8 cellular contexts compared by ENCODE assay signal in genomic region chr3:108222813-108223307, GRCh38. TPM values are rescaled to one million over a fixed set of nuclear protein-coding genes. Genes with fewer than 3 reads are reported as not detected.
DNase-seq lines count a peak whose midpoint lies in the region; ATAC-seq, FAIRE-seq and TF ChIP-seq lines count a peak whose summit lies in the region.

No MANE protein-coding gene starts in this region.

- POLR2A ChIA-PET in activated CD8-positive, alpha-beta T cell treated with anti-CD3 and anti-CD28 coated beads, Interleukin-2, amount 10 ng/mL, durations not matched to agents 7 days and 5 days (lab: Charles Lee), result interaction anchor here (0.6 to 4.1 kb wide), 18 partner anchors 10 to 133 kb away, joined by 3 to 36 read pairs (median 4); partner anchors contain the start of gene HHLA2

- H3K27me3 Mint-ChIP-seq in activated CD8-positive, alpha-beta T cell treated with anti-CD3 and anti-CD28 coated beads, Interleukin-2, amount 10 ng/mL, durations not matched to agents 7 days and 5 days (ENCODE audit: low read depth), result no peaks in the 10 kb centered on the region

- H3K4me1 ChIP-seq in iPS DF 6.9 (ENCODE audit: control insufficient read depth, insufficient read depth, low read length), result no peaks in the 10 kb centered on the region
- H3K4me1 ChIP-seq in spleen, result peaks cover 17 to 71% (median 47%) of the 10 kb centered on the region in 6 donors

- H3K36me3 ChIP-seq in iPS DF 6.9 (ENCODE audit: control insufficient read depth, insufficient read depth, low read length), result no peaks in the 10 kb centered on the region
- peaks cover 0 to 6% (median 1%) of the 10 kb centered on the region in 6 donors for H3K36me3 ChIP-seq in spleen

- H3K4me3 ChIP-seq in iPS DF 6.9 (ENCODE audit: low read length) (peak overlapping the region; percentile 16; the same call in 1 of the 2 replicates), spleen (peak overlapping the region; percentile 73 to 93 (median 90))

- FAIRE-seq in D721Med (lab: Jason Lieb, UNC), result no peak

- CTCF ChIA-PET in activated CD8-positive, alpha-beta T cell treated with anti-CD3 and anti-CD28 coated beads, Interleukin-2, amount 10 ng/mL, durations not matched to agents 7 days and 5 days (lab: Charles Lee), result interaction anchor here (0.8 to 3.0 kb wide), 12 partner anchors 12 to 264 kb away, joined by 3 to 20 read pairs (median 6); no protein-coding TSS in a partner anchor

- H3K27ac Mint-ChIP-seq in activated CD8-positive, alpha-beta T cell treated with anti-CD3 and anti-CD28 coated beads, Interleukin-2, amount 10 ng/mL, durations not matched to agents 7 days and 5 days, result peak overlapping the region; percentile 98

- H3K27me3 ChIP-seq in iPS DF 6.9 (ENCODE audit: control insufficient read depth, insufficient read depth, low read length), result no peaks in the 10 kb centered on the region
- H3K27me3 ChIP-seq in spleen (replicated peaks in 1 of 7), result no peaks in the 10 kb centered on the region

- peaks cover 3% of the 10 kb centered on the region for H3K36me3 Mint-ChIP-seq in activated CD8-positive, alpha-beta T cell treated with anti-CD3 and anti-CD28 coated beads, Interleukin-2, amount 10 ng/mL, durations not matched to agents 7 days and 5 days (ENCODE audit: low read depth)

- TF ChIP-seq POLR2A in spleen (IDR thresholded peaks at IDR 0.05), result no peak

- no peaks in the 10 kb centered on the region for H3K9me3 Mint-ChIP-seq in activated CD8-positive, alpha-beta T cell treated with anti-CD3 and anti-CD28 coated beads, Interleukin-2, amount 10 ng/mL, durations not matched to agents 7 days and 5 days (ENCODE audit: insufficient read depth)

- intact Hi-C loops in spleen (cut with DNase I; ENCODE audit: low total_unique reads), result no loop called here

- H3K4me1 Mint-ChIP-seq in activated CD8-positive, alpha-beta T cell treated with anti-CD3 and anti-CD28 coated beads, Interleukin-2, amount 10 ng/mL, durations not matched to agents 7 days and 5 days (ENCODE audit: low read depth), result peaks cover 45% of the 10 kb centered on the region

- peak overlapping the region; percentile 99 for H3K4me3 Mint-ChIP-seq in activated CD8-positive, alpha-beta T cell treated with anti-CD3 and anti-CD28 coated beads, Interleukin-2, amount 10 ng/mL, durations not matched to agents 7 days and 5 days

- peak overlapping the region; percentile 67 for H3K27ac ChIP-seq in 22Rv1
- H3K27ac ChIP-seq in iPS DF 6.9 (ENCODE audit: low read length), result no peak overlapping the region
- H3K27ac ChIP-seq in spleen, result peak overlapping the region; percentile 64 to 90 (median 85)

- DNase-seq in activated CD8-positive, alpha-beta T cell treated with anti-CD3 and anti-CD28 coated beads, Interleukin-2, amount 10 ng/mL, durations not matched to agents 7 days and 5 days, result no peak
- DNase-seq in iPS DF 6.9 (ENCODE audit: low read depth, low spot score) (no peak), spleen (no peak), NCI-H510A treated with DMSO at 0.1 percent for 48 hours (lab: John Stamatoyannopoulos, UW) (no peak), D721Med (ENCODE audit: insufficient read length, low spot score) (no peak)

- no CpG with 5 or more reads among the region's 4 CpGs for WGBS in iPS DF 6.9 (ENCODE audit: insufficient coverage, insufficient read length)
- 5 to 11% (median 6%) methylated on average over 4 of the region's 4 CpGs for WGBS in spleen, 5 donors

- ATAC-seq in GM21447 (IDR thresholded peaks at IDR 0.05; ENCODE audit: unreplicated experiment) (peak; percentile 10), HG03521 (IDR thresholded peaks at IDR 0.05; ENCODE audit: unreplicated experiment) (no peak)
- no peak for ATAC-seq in activated CD8-positive, alpha-beta T cell treated with anti-CD3 and anti-CD28 coated beads, Interleukin-2, amount 10 ng/mL, durations not matched to agents 7 days and 5 days

- no peak for TF ChIP-seq CTCF in 22Rv1 (IDR thresholded peaks at IDR 0.05)
- TF ChIP-seq CTCF in spleen (IDR thresholded peaks at IDR 0.05 in 8 of 11, conservative IDR thresholded peaks at IDR 0.05 in 3 of 11), result no peak
- TF ChIP-seq CTCF in D721Med (IDR thresholded peaks at IDR 0.05; ENCODE audit: insufficient read depth, missing control alignments), result no peak

- H3K9me3 ChIP-seq in iPS DF 6.9 (ENCODE audit: control insufficient read depth, insufficient read depth, low read length), result no peaks in the 10 kb centered on the region
- no peaks in the 10 kb centered on the region for H3K9me3 ChIP-seq in spleen

RNA-seq across cellular contexts. Expression of gene IFT57, which starts 0.6 kb away (rescaled TPM):
- total RNA-seq in activated CD8-positive, alpha-beta T cell treated with anti-CD3 and anti-CD28 coated beads, Interleukin-2, amount 10 ng/mL, durations not matched to agents 7 days and 5 days, result 10 to 100 TPM; 23.9 to 25.5 TPM
- total RNA-seq in spleen, result 10 to 100 TPM; 34.8 to 48.9 (median 40.3) TPM
- polyA plus RNA-seq in spleen, result 10 to 100 TPM; 26.2 to 34.8 (median 31.8) TPM
